Comparison of ENCODE assay signal across 7 cellular contexts in the genomic region with DNA sequence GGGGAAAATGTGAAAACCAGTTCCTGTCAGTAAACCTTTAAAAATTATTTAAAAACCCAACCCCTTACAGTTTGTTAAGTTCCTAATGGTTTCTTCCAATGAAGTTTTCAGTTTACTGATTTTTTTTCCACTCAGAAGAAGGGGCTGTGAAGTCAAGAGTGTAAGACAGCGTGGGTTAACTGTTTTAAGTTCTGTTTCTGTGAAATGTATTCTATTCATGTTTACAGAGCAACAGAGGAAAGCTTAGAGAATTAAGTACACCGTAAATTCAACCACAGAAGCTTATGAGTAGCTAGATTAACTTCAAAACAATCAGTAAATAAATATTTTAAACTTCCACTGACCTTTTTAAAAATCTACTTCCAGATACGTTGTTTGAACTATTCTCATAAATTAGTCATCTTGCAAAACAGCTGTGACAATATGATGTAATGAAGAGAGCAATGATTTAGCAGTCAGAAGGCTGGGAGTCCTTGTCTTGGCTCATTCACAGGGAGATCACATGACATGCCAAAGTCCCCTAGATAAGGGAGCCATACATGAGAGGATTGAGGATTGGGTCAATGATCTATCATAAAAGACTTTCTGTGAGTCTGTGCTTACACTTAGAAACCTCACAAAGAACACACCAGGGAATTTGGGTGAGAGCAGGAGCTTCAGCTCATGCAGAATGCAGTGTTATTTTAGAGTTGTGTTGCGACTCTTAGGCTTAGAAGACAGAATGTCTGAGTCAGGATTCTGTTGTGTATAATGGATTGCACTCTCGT.
DNase-seq lines count a peak whose midpoint lies in the region; ATAC-seq, FAIRE-seq and TF ChIP-seq lines count a peak whose summit lies in the region.
"Not testable (repeated sequence)": the region's sequence is repeated elsewhere in the genome, so short reads cannot be mapped to it uniquely, and the experiment has no call there.

No MANE protein-coding gene starts in this region.

- H3K36me3 ChIP-seq in mammary epithelial cell (ENCODE audit: insufficient read depth, low read length); kidney (ENCODE audit: control insufficient read depth in 1 of 2, insufficient read depth in 2 of 2, low read length in 2 of 2): not testable (repeated sequence)

- not testable (repeated sequence) for H3K27me3 ChIP-seq in mammary epithelial cell (ENCODE audit: insufficient read depth, low read length)

- H3K36me3 Mint-ChIP-seq in nephron (ENCODE audit: low read depth) = not testable (repeated sequence)

- 58% methylated on average over 4 of the region's 5 CpGs for WGBS in mammary epithelial cell (ENCODE audit: low coverage, missing lambda C conversion rate)

- dilution Hi-C loops in mammary epithelial cell (cut with HindIII; ENCODE audit: low sequenced_read_pairs) = loop anchor here (25.0 kb wide), 1 partner anchor 165 kb away; no protein-coding TSS in a partner anchor

- not testable (repeated sequence) for H3K4me2 ChIP-seq in mammary epithelial cell (ENCODE audit: insufficient read depth, low read depth, low read length)

- peaks cover 25% of the 10 kb centered on the region for H3K4me1 Mint-ChIP-seq in nephron

- H3K9me3 Mint-ChIP-seq in nephron = not testable (repeated sequence)

- not testable (repeated sequence) for H3K9me3 ChIP-seq in mammary epithelial cell (replicated peaks; ENCODE audit: insufficient read depth, low read length); kidney (ENCODE audit: control insufficient read depth in 1 of 2, low read length in 2 of 2)

- not testable (repeated sequence) for BruUV-seq in mammary epithelial cell (replicated peaks; lab: Mats Ljungman, UMichigan)

- not testable (repeated sequence) for H3K27me3 Mint-ChIP-seq in nephron (ENCODE audit: low read depth)

- intact Hi-C loops in mammary epithelial cell (cut with micrococcal nuclease); kidney (cut with DNase I): not testable (repeated sequence)

- H3K27ac Mint-ChIP-seq in nephron = peak overlapping the region; percentile 68 to 95 (median 95)

- FAIRE-seq in RCC 7860 (lab: Jason Lieb, UNC) = peak; percentile 8
- FAIRE-seq in kidney (lab: Jason Lieb, UNC) = peak; percentile 8

- H3K9ac ChIP-seq in mammary epithelial cell (ENCODE audit: insufficient read depth, low read length); kidney (ENCODE audit: low read length in 2 of 2): not testable (repeated sequence)

- not testable (repeated sequence) for TF ChIP-seq CTCF in mammary epithelial cell (conservative IDR thresholded peaks at IDR 0.05 in 1 of 2, IDR thresholded peaks at IDR 0.05 in 1 of 2; ENCODE audit: extremely low read depth in 1 of 2, insufficient read depth in 1 of 2, low read depth in 1 of 2, low read length in 2 of 2); fibroblast of the aortic adventitia (IDR thresholded peaks at IDR 0.05; ENCODE audit: insufficient read depth, low read length); kidney (IDR thresholded peaks at IDR 0.05; ENCODE audit: borderline replicate concordance, extremely low read depth, insufficient read depth); nephron (IDR thresholded peaks at IDR 0.05; ENCODE audit: unreplicated experiment in 3 of 3)

- H3K27ac ChIP-seq in mammary epithelial cell (ENCODE audit: insufficient read depth, low read depth, low read length); kidney (ENCODE audit: low read depth in 2 of 2, low read length in 2 of 2): not testable (repeated sequence)

- peak overlapping the region in 2 of 3 experiments; percentile 7 to 14 for H3K4me3 Mint-ChIP-seq in nephron

- not testable (repeated sequence) for H3K4me1 ChIP-seq in mammary epithelial cell (ENCODE audit: insufficient read depth, low read length); kidney (ENCODE audit: control insufficient read depth in 1 of 2, insufficient read depth in 1 of 2, low read depth in 1 of 2, low read length in 2 of 2)

- in situ Hi-C loops in mammary epithelial cell (cut with MboI; ENCODE audit: low sequenced_read_pairs in 2 of 2) = loop anchor here in 1 of 2 donors (25.0 kb wide), 1 partner anchor 140 kb away; a partner anchor contains a TSS

- not testable (repeated sequence) for H2AFZ ChIP-seq in mammary epithelial cell (ENCODE audit: low read depth, low read length)

- CTCF ChIA-PET in mammary epithelial cell (lab: Charles Lee; ENCODE audit: low non-redundant PET) = not testable (repeated sequence)

- peak; percentile 60 for ATAC-seq in HG02759 (IDR thresholded peaks at IDR 0.05; ENCODE audit: unreplicated experiment)

- peak; percentile 35 for DNase-seq in EL
- not testable (repeated sequence) for DNase-seq in RCC 7860 (ENCODE audit: low spot score); kidney
- peak; percentile 17 for DNase-seq in mammary epithelial cell
- DNase-seq in fibroblast of the aortic adventitia (ENCODE audit: low read depth) = peak; percentile 68

- not testable (repeated sequence) for H4K20me1 ChIP-seq in mammary epithelial cell (ENCODE audit: insufficient read depth, low read length)

- H3K79me2 ChIP-seq in mammary epithelial cell (ENCODE audit: insufficient read depth, low read length) = not testable (repeated sequence)

- H3K4me3 ChIP-seq in mammary epithelial cell (replicated peaks in 1 of 3; ENCODE audit: insufficient read depth in 1 of 3, low read depth in 2 of 3, low read length in 3 of 3); fibroblast of the aortic adventitia (ENCODE audit: low read depth, low read length); kidney (ENCODE audit: low read length in 2 of 2): not testable (repeated sequence)
